21 cellular contexts compared by ENCODE assay signal in genomic region chr3:8519156-8519555, GRCh38. TPM values are rescaled to one million over a fixed set of nuclear protein-coding genes. Genes with fewer than 3 reads are reported as not detected.
DNase-seq lines count a peak whose midpoint lies in the region; ATAC-seq and TF ChIP-seq lines count a peak whose summit lies in the region.
"Had no signal": no experiment of that assay in that cellular context is flagged by ENCODE, and none has a peak within 500 bp of the region (broad histone marks: within the 10 kb centered on the region; RNA-seq: fewer than 3 reads in every experiment).

No MANE protein-coding gene starts in this region.

- H3K9ac ChIP-seq in IMR-90 (ENCODE audit: low read depth, low read length) = no peak overlapping the region
- no peak overlapping the region for H3K9ac ChIP-seq in smooth muscle cell (ENCODE audit: low read depth)

- H3K4me3 ChIP-seq in IMR-90 (ENCODE audit: insufficient read depth, low read depth, low read length) (no peak overlapping the region), smooth muscle cell (no peak overlapping the region), ovary (no peak overlapping the region)
- H3K4me3 ChIP-seq: MG63, spleen, tibial nerve had no signal

- H3K36me3 ChIP-seq in IMR-90 (ENCODE audit: control insufficient read depth, insufficient read depth, low read length) = peaks cover 5% of the 10 kb centered on the region
- H3K36me3 ChIP-seq in smooth muscle cell (ENCODE audit: low read depth) = peaks cover 23% of the 10 kb centered on the region
- no peaks in the 10 kb centered on the region for H3K36me3 ChIP-seq in ovary
- H3K36me3 ChIP-seq: MG63 had no signal

- intact Hi-C loops in IMR-90 (cut with micrococcal nuclease) (loop anchor here (1.0 kb wide), 1 partner anchor 9 kb away; no protein-coding TSS in a partner anchor), ovary (cut with DNase I) (loop anchor here in 1 of 4 donors (10.0 kb wide), 1 partner anchor 56 kb away; no protein-coding TSS in a partner anchor), CD14-positive monocyte (cut with micrococcal nuclease) (no loop called here)

- H2AK5ac ChIP-seq in IMR-90 (ENCODE audit: low read depth, low read length) = no peak overlapping the region

- H3K56ac ChIP-seq in IMR-90 (ENCODE audit: extremely low read depth, insufficient read depth, low read length) = no peak overlapping the region

- H4K20me1 ChIP-seq in IMR-90 (ENCODE audit: insufficient read depth, low read length) (no peaks in the 10 kb centered on the region; the same call in 1 of the 2 replicates), smooth muscle cell (ENCODE audit: low read depth) (peaks cover 99% of the 10 kb centered on the region)

- no peaks in the 10 kb centered on the region for H3K27me3 ChIP-seq in IMR-90 (ENCODE audit: control insufficient read depth, insufficient read depth, low read length)
- H3K27me3 ChIP-seq in smooth muscle cell (ENCODE audit: low read depth) = no peaks in the 10 kb centered on the region
- no peaks in the 10 kb centered on the region for H3K27me3 ChIP-seq in ovary
- H3K27me3 ChIP-seq: MG63, spleen, tibial nerve had no signal

- no peak overlapping the region for H3K23ac ChIP-seq in IMR-90 (ENCODE audit: low read depth, low read length)

- no peak overlapping the region for H4K91ac ChIP-seq in IMR-90 (ENCODE audit: insufficient read depth, low read depth, low read length)

- TF ChIP-seq POLR2A in IMR-90 (IDR thresholded peaks at IDR 0.05; ENCODE audit: low read depth, low read length) = no peak
- no peak for TF ChIP-seq POLR2A in ovary (IDR thresholded peaks at IDR 0.05)

- no peak overlapping the region for H2AK9ac ChIP-seq in IMR-90 (replicated peaks; ENCODE audit: low read depth, low read length, poor library complexity)

- H3F3A ChIP-seq in smooth muscle cell (ENCODE audit: low read depth) = peaks cover 58% of the 10 kb centered on the region

- POLR2A ChIA-PET in IMR-90 (lab: Charles Lee; ENCODE audit: unreplicated experiment) = no interaction called here

- H3K4me1 Mint-ChIP-seq in CD14-positive monocyte = peaks cover 12% of the 10 kb centered on the region

- H3K4me3 Mint-ChIP-seq in CD14-positive monocyte = no peak overlapping the region
- H3K4me3 Mint-ChIP-seq: activated CD8-positive, alpha-beta T cell treated with anti-CD3 and anti-CD28 coated beads for 36 hours; B cell had no signal

- TF ChIP-seq CTCF in IMR-90 (conservative IDR thresholded peaks at IDR 0.05; ENCODE audit: low read depth, low read length) = no peak
- TF ChIP-seq CTCF in smooth muscle cell (IDR thresholded peaks at IDR 0.05; ENCODE audit: borderline replicate concordance, insufficient read depth, poor library complexity, severe bottlenecking) = no peak
- TF ChIP-seq CTCF in ovary (IDR thresholded peaks at IDR 0.05) = no peak
- TF ChIP-seq CTCF in CD14-positive monocyte (IDR thresholded peaks at IDR 0.05) = no peak

- H3K9me3 ChIP-seq in IMR-90 (ENCODE audit: control insufficient read depth, insufficient read depth, low read length) (no peaks in the 10 kb centered on the region), smooth muscle cell (replicated peaks; ENCODE audit: low read depth) (no peaks in the 10 kb centered on the region), ovary (no peaks in the 10 kb centered on the region)
- H3K9me3 ChIP-seq: MG63, spleen, tibial nerve had no signal

- peaks cover 20% of the 10 kb centered on the region for H3K4me1 ChIP-seq in IMR-90 (ENCODE audit: control insufficient read depth, insufficient read depth, low read length)
- peaks cover 31% of the 10 kb centered on the region for H3K4me1 ChIP-seq in smooth muscle cell (ENCODE audit: low read depth)
- H3K4me1 ChIP-seq in ovary (ENCODE audit: insufficient read depth) = peaks cover 16% of the 10 kb centered on the region

- no peak overlapping the region for H3K4ac ChIP-seq in IMR-90 (ENCODE audit: low read depth, low read length)

- H2BK20ac ChIP-seq in IMR-90 (ENCODE audit: low read depth, low read length) = no peak overlapping the region

- no CpG with 5 or more reads among the region's 3 CpGs for WGBS in IMR-90 (ENCODE audit: extremely low coverage in 2 of 2, insufficient read length in 1 of 2), 2 experiments
- 49% methylated on average over 3 of the region's 3 CpGs for WGBS in smooth muscle cell (ENCODE audit: low lambda C conversion rate)
- 25 to 37% (median 30%) methylated on average over 3 of the region's 3 CpGs for WGBS in ovary, 3 donors

- no peak overlapping the region for H2BK15ac ChIP-seq in IMR-90 (ENCODE audit: low read depth, low read length)

- no peak overlapping the region for H3K14ac ChIP-seq in IMR-90 (replicated peaks; ENCODE audit: low read depth, low read length)

- H3K79me1 ChIP-seq in IMR-90 (ENCODE audit: low read depth in 1 of 2, low read length in 2 of 2) = peaks cover 7 to 25% of the 10 kb centered on the region in 2 experiments; a peak in 3 of 4 replicates

- dilution Hi-C loops in IMR-90 (cut with HindIII; ENCODE audit: low sequenced_read_pairs, unreplicated experiment) = no loop called here

- peaks cover 94% of the 10 kb centered on the region for H3K79me2 ChIP-seq in smooth muscle cell (ENCODE audit: low read depth)

- no peak overlapping the region; a peak in 1 of 4 replicates for H4K8ac ChIP-seq in IMR-90 (ENCODE audit: low read depth in 2 of 2, low read length in 2 of 2)

- H3K27ac ChIP-seq in IMR-90 (ENCODE audit: insufficient read depth, low read length) = no peak overlapping the region; the same call in 1 of the 2 replicates
- peak overlapping the region; percentile 78 for H3K27ac ChIP-seq in smooth muscle cell (ENCODE audit: low read depth)
- H3K27ac ChIP-seq in ovary = peak overlapping the region in 1 of 2 donors; percentile 58
- H3K27ac ChIP-seq: VCaP had no signal

- H3K9me1 ChIP-seq in IMR-90 (ENCODE audit: insufficient read depth, low read length) = peaks cover 15% of the 10 kb centered on the region

- DNase-seq in IMR-90 (peak; percentile 90), astrocyte of the hippocampus (ENCODE audit: low read depth, low spot score) (peak; percentile 87), glomerular visceral epithelial cell (ENCODE audit: extremely low spot score) (peak; percentile 57), smooth muscle cell (lab: John Stamatoyannopoulos, UW; ENCODE audit: unreplicated experiment) (no peak), NCI-H2029 treated with DMSO at 0.1 percent for 48 hours (lab: John Stamatoyannopoulos, UW) (no peak), ovary (no peak), putamen (ENCODE audit: low spot score) (no peak), CD14-positive monocyte (ENCODE audit: low spot score) (no peak)
- DNase-seq: activated CD8-positive, alpha-beta T cell treated with anti-CD3 and anti-CD28 coated beads for 36 hours; activated T-cell treated with anti-CD3 and anti-CD28 coated beads, Interleukin-2, amount 50 U/mL, for 48 hours; caudate nucleus; effector memory CD4-positive, alpha-beta T cell; left ventricle myocardium superior; MG63; NCI-H146; posterior cingulate gyrus; spleen had no signal

- no peak overlapping the region for H2AFZ ChIP-seq in IMR-90 (replicated peaks; ENCODE audit: low read length, poor library complexity)
- no peak overlapping the region for H2AFZ ChIP-seq in smooth muscle cell (ENCODE audit: low read depth)

- TF ChIP-seq RAD21 in IMR-90 (IDR thresholded peaks at IDR 0.05; ENCODE audit: low read length) = no peak

- H4K5ac ChIP-seq in IMR-90 (ENCODE audit: low read depth, low read length) = peak overlapping the region; percentile 12; the same call in 1 of the 2 replicates

- CTCF ChIA-PET in IMR-90 (lab: Yijun Ruan, JAX) = no interaction called here

- in situ Hi-C loops in IMR-90 (cut with MboI; ENCODE audit: low sequenced_read_pairs) = no loop called here

- peaks cover 2 to 5% (median 2%) of the 10 kb centered on the region in 3 donors for H3K27me3 Mint-ChIP-seq in CD14-positive monocyte (ENCODE audit: low read depth in 3 of 3)
- H3K27me3 Mint-ChIP-seq: B cell had no signal

- no peak overlapping the region for H3K27ac Mint-ChIP-seq in CD14-positive monocyte
- H3K27ac Mint-ChIP-seq: activated CD8-positive, alpha-beta T cell treated with anti-CD3 and anti-CD28 coated beads for 36 hours; activated naive CD4-positive, alpha-beta T cell treated with anti-CD3 and anti-CD28 coated beads, Interleukin-2, amount 50 U/mL, for 72 hours; B cell had no signal

- H3K4me2 ChIP-seq in IMR-90 (ENCODE audit: low read depth, low read length) (peak overlapping the region; percentile 77), smooth muscle cell (peak overlapping the region; percentile 71)

- TF ChIP-seq EP300 in ovary (IDR thresholded peaks at IDR 0.05) = no peak

- peaks cover 0 to 2% (median 2%) of the 10 kb centered on the region in 7 donors for H3K9me3 Mint-ChIP-seq in CD14-positive monocyte
- H3K9me3 Mint-ChIP-seq: activated CD8-positive, alpha-beta T cell treated with anti-CD3 and anti-CD28 coated beads for 36 hours had no signal

- peak; percentile 53; the same call in 1 of the 2 replicates for ATAC-seq in IMR-90 (ENCODE audit: low read depth)
- ATAC-seq: activated CD8-positive, alpha-beta T cell treated with anti-CD3 and anti-CD28 coated beads for 36 hours; activated naive CD4-positive, alpha-beta T cell treated with anti-CD3 and anti-CD28 coated beads, Interleukin-2, amount 50 U/mL, for 72 hours; left ventricle myocardium superior had no signal

- peak overlapping the region; percentile 78 for H2BK5ac ChIP-seq in IMR-90 (ENCODE audit: low read depth, low read length, poor library complexity, severe bottlenecking)

- no TSS peak for BruUV-seq in IMR-90 (replicated peaks; lab: Mats Ljungman, UMichigan)

- peak overlapping the region; percentile 32; the same call in 1 of the 2 replicates for H3K18ac ChIP-seq in IMR-90 (ENCODE audit: low read depth, low read length)

- no peak overlapping the region for H2BK120ac ChIP-seq in IMR-90 (ENCODE audit: low read depth, low read length)

- H3K36me3 Mint-ChIP-seq in CD14-positive monocyte = no peaks in the 10 kb centered on the region

TF ChIP-seq in IMR-90, 13 proteins besides CTCF, POLR2A, EP300 and RAD21 (continues in another document):
- TF ChIP-seq, protein P1, sequence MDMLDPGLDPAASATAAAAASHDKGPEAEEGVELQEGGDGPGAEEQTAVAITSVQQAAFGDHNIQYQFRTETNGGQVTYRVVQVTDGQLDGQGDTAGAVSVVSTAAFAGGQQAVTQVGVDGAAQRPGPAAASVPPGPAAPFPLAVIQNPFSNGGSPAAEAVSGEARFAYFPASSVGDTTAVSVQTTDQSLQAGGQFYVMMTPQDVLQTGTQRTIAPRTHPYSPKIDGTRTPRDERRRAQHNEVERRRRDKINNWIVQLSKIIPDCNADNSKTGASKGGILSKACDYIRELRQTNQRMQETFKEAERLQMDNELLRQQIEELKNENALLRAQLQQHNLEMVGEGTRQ (IDR thresholded peaks at IDR 0.05; ENCODE audit: low read depth, low read length) = no peak
- TF ChIP-seq NFE2L2 (IDR thresholded peaks at IDR 0.05; ENCODE audit: low read depth, low read length) (no peak), RFX5 (IDR thresholded peaks at IDR 0.05; ENCODE audit: low read depth, low read length) (no peak)

RNA-seq across cellular contexts. Expression of gene LMCD1, which starts 17.5 kb away (rescaled TPM):
- total RNA-seq in IMR-90 (2012; rRNA removed) (33.6 and 50.0 TPM in 2 replicates), smooth muscle cell (187 and 276 TPM in 2 replicates), ovary (100 to 1,000 TPM in 5 of 7 donors, 10 to 100 TPM in 2; 42.1 to 146 (median 124) TPM)
- polyA plus RNA-seq in IMR-90 (2012; rRNA removed) (43.1 and 53.8 TPM in 2 replicates), smooth muscle cell (356 and 524 TPM in 2 replicates), ovary (100 to 1,000 TPM; 127 to 133 TPM), CD14-positive monocyte (under 1 TPM in 1 of 2 donors, not detected in 1; 0.51 TPM)
- 47.4 and 70.5 TPM in 2 replicates for polyA plus RNA-seq in IMR-90 (2012; cell fraction: cytosol; rRNA removed)
- 28.7 and 43.9 TPM in 2 replicates for polyA plus RNA-seq in IMR-90 (2012; cell fraction: nucleus; rRNA removed; ENCODE audit: low replicate concordance)

Comparison
In these comparisons a context has a peak if more than half of its experiments do, and no peak if none do; other contexts are left out.
1. DNase-seq: peak in IMR-90 (single experiment), astrocyte of the hippocampus (single experiment) and glomerular visceral epithelial cell (single experiment); none in smooth muscle cell (single experiment), NCI-H2029 treated with DMSO at 0.1 percent for 48 hours (single experiment), ovary (0 of 5), putamen (single experiment) and CD14-positive monocyte (single experiment).
2. RNA of gene LMCD1, which starts 17.5 kb away (polyA plus RNA-seq): 356 to 524 TPM in smooth muscle cell, 127 to 133 TPM in ovary and 28.7 to 70.5 TPM in IMR-90; 0.51 TPM in CD14-positive monocyte; every median in the first group is over 10 times any median in the second.